ENCODE assay signal across 12 cellular contexts in genomic region chr5:154740483-154740882, GRCh38. TPM values are rescaled to one million over a fixed set of nuclear protein-coding genes. Genes with fewer than 3 reads are reported as not detected.
DNase-seq lines count a peak whose midpoint lies in the region; ATAC-seq and TF ChIP-seq lines count a peak whose summit lies in the region.
"Had no signal": no experiment of that assay in that cellular context is flagged by ENCODE, and none has a peak within 500 bp of the region (broad histone marks: within the 10 kb centered on the region; RNA-seq: fewer than 3 reads in every experiment).

No MANE protein-coding gene starts in this region.

- ATAC-seq in omental fat pad (ENCODE audit: low FRiP score) (peak; percentile 42), PC-3 (no peak), GM18519 (IDR thresholded peaks at IDR 0.05; ENCODE audit: low FRiP score, unreplicated experiment) (no peak)
- ATAC-seq in effector memory CD8-positive, alpha-beta T cell (replicated peaks): no peak

- H3K27me3 Mint-ChIP-seq in effector memory CD8-positive, alpha-beta T cell: peaks cover 0 to 9% of the 10 kb centered on the region in 2 donors
- H3K27me3 Mint-ChIP-seq: activated naive CD8-positive, alpha-beta T cell; B cell had no signal

- TF ChIP-seq CTCF in omental fat pad (IDR thresholded peaks at IDR 0.05) (no peak), PC-3 (conservative IDR thresholded peaks at IDR 0.05; ENCODE audit: low read depth, low read length) (no peak)

- no peaks in the 10 kb centered on the region for H3K9me3 ChIP-seq in adipocyte (ENCODE audit: control insufficient read depth, low read length)
- H3K9me3 ChIP-seq in PC-3 (ENCODE audit: low read length): no peaks in the 10 kb centered on the region
- H3K9me3 ChIP-seq: vagina had no signal

- H3K27me3 ChIP-seq in adipocyte (replicated peaks; ENCODE audit: control insufficient read depth, insufficient read depth, low read length) (no peaks in the 10 kb centered on the region), PC-3 (ENCODE audit: low read length) (no peaks in the 10 kb centered on the region)
- H3K27me3 ChIP-seq: vagina had no signal

- H3K4me2 ChIP-seq in PC-3 (ENCODE audit: low read length): no peak overlapping the region

- H3K79me2 ChIP-seq in PC-3 (ENCODE audit: low read length): no peaks in the 10 kb centered on the region

- H3K4me3 Mint-ChIP-seq in effector memory CD8-positive, alpha-beta T cell: no peak overlapping the region
- H3K4me3 Mint-ChIP-seq: activated naive CD8-positive, alpha-beta T cell; B cell had no signal

- H3K36me3 Mint-ChIP-seq in effector memory CD8-positive, alpha-beta T cell (ENCODE audit: insufficient read depth): no peaks in the 10 kb centered on the region
- H3K36me3 Mint-ChIP-seq: activated naive CD8-positive, alpha-beta T cell had no signal

- intact Hi-C loops in PC-3 (cut with micrococcal nuclease): no loop called here

- H3K36me3 ChIP-seq in adipocyte (ENCODE audit: control insufficient read depth, insufficient read depth, low read length, severe bottlenecking) (no peaks in the 10 kb centered on the region), PC-3 (ENCODE audit: low read depth, low read length) (no peaks in the 10 kb centered on the region)
- H3K36me3 ChIP-seq: vagina had no signal

- H3K4me1 ChIP-seq in adipocyte (ENCODE audit: control insufficient read depth, insufficient read depth, low read length) (peaks cover 26% of the 10 kb centered on the region), PC-3 (ENCODE audit: insufficient read depth, low read length) (no peaks in the 10 kb centered on the region)

- BruUV-seq in PC-3 (replicated peaks; lab: Mats Ljungman, UMichigan): no TSS peak

- POLR2A ChIA-PET in PC-3 (lab: Charles Lee; ENCODE audit: unreplicated experiment): no interaction called here

- peak overlapping the region; percentile 61 for H3K9ac ChIP-seq in adipocyte (ENCODE audit: low read length)
- no peak overlapping the region for H3K9ac ChIP-seq in PC-3 (ENCODE audit: low read length)

- CTCF ChIA-PET in PC-3 (lab: Charles Lee): no interaction called here

- no peaks in the 10 kb centered on the region for H3K9me3 Mint-ChIP-seq in effector memory CD8-positive, alpha-beta T cell

- no peaks in the 10 kb centered on the region for H3F3A ChIP-seq in PC-3 (ENCODE audit: low read length, unreplicated experiment)

- no peak overlapping the region for H2AFZ ChIP-seq in PC-3 (ENCODE audit: low read length)

- DNase-seq in AG08396 (ENCODE audit: low spot score) (peak; percentile 78), adipocyte (ENCODE audit: low read depth) (peak; percentile 68), globus pallidus (ENCODE audit: low spot score) (peak; percentile 67), omental fat pad (ENCODE audit: low spot score) (no peak), PC-3 (no peak), NAMALWA (ENCODE audit: low spot score) (no peak)
- no peak for DNase-seq in effector memory CD8-positive, alpha-beta T cell
- DNase-seq: activated CD4-positive, alpha-beta T cell treated with anti-CD3 and anti-CD28 coated beads for 4 hours had no signal

- peak overlapping the region; percentile 24 for H3K4me3 ChIP-seq in adipocyte (ENCODE audit: low read length)
- H3K4me3 ChIP-seq in PC-3 (ENCODE audit: low read length): no peak overlapping the region
- H3K4me3 ChIP-seq: vagina had no signal

- no peaks in the 10 kb centered on the region for H3K9me2 ChIP-seq in PC-3 (replicated peaks; ENCODE audit: low read length)

- H3K27ac ChIP-seq in PC-3 (ENCODE audit: low read length): no peak overlapping the region
- H3K27ac ChIP-seq: vagina had no signal

- no peaks in the 10 kb centered on the region for H3K4me1 Mint-ChIP-seq in effector memory CD8-positive, alpha-beta T cell (ENCODE audit: low read depth in 2 of 2)
- H3K4me1 Mint-ChIP-seq: B cell had no signal

- no peaks in the 10 kb centered on the region for H4K20me1 ChIP-seq in PC-3 (ENCODE audit: low read length)

- no peak overlapping the region for H3K27ac Mint-ChIP-seq in effector memory CD8-positive, alpha-beta T cell
- H3K27ac Mint-ChIP-seq: activated naive CD8-positive, alpha-beta T cell; B cell had no signal

RNA-seq across cellular contexts. Expression of gene LARP1, which starts 14.7 kb away (rescaled TPM):
- 100 to 1,000 TPM in 2 of 4 donors, 10 to 100 TPM in 2; 80.5 to 155 (median 106) TPM for total RNA-seq in omental fat pad
- 63.9 and 123 TPM in 2 replicates for total RNA-seq in PC-3 (2014; rRNA removed)

Comparison
In these comparisons a context has a peak if more than half of its experiments do, and no peak if none do; other contexts are left out.
1. DNase-seq: peak in AG08396 (single experiment), adipocyte (single experiment) and globus pallidus (single experiment); none in omental fat pad (single experiment), PC-3 (single experiment), NAMALWA (single experiment) and effector memory CD8-positive, alpha-beta T cell (0 of 3).